23 cellular contexts compared by ENCODE assay signal in genomic region chr6:45658396-45658795, GRCh38.
DNase-seq lines count a peak whose midpoint lies in the region; TF ChIP-seq lines count a peak whose summit lies in the region.
"Had no signal": no experiment of that assay in that cellular context is flagged by ENCODE, and none has a peak within 500 bp of the region (broad histone marks: within the 10 kb centered on the region; RNA-seq: fewer than 3 reads in every experiment).

No MANE protein-coding gene starts in this region.

- POLR2A ChIA-PET in PC-9 (lab: Charles Lee; ENCODE audit: unreplicated experiment): no interaction called here

- H3K36me3 ChIP-seq in ACC112 (ENCODE audit: insufficient read depth, low read length): no peaks in the 10 kb centered on the region
- H3K36me3 ChIP-seq in GM23248 (ENCODE audit: low read depth): no peaks in the 10 kb centered on the region
- H3K36me3 ChIP-seq in PC-9 (ENCODE audit: low read depth): no peaks in the 10 kb centered on the region
- H3K36me3 ChIP-seq in colonic mucosa: no peaks in the 10 kb centered on the region
- H3K36me3 ChIP-seq: BLaER1 treated with 17β-estradiol and CSF1 and Interleukin-3, amounts not matched to agents 10 nM and 100 nM had no signal

- in situ Hi-C loops in GM23248 (cut with MboI): no loop called here

- TF ChIP-seq CTCF in PC-9 (conservative IDR thresholded peaks at IDR 0.05) (no peak), colonic mucosa (IDR thresholded peaks at IDR 0.05) (no peak)

- no peaks in the 10 kb centered on the region for H3K79me2 ChIP-seq in ACC112 (ENCODE audit: control insufficient read depth, insufficient read depth, low read length, unreplicated experiment)
- H3K79me2 ChIP-seq in GM23248 (ENCODE audit: insufficient read depth): no peaks in the 10 kb centered on the region
- no peaks in the 10 kb centered on the region for H3K79me2 ChIP-seq in PC-9 (ENCODE audit: low read depth)

- H4K20me1 ChIP-seq in GM23248 (ENCODE audit: insufficient read depth) (no peaks in the 10 kb centered on the region), PC-9 (ENCODE audit: insufficient read depth) (no peaks in the 10 kb centered on the region)

- no peak overlapping the region for H2AFZ ChIP-seq in ACC112 (ENCODE audit: low read length, unreplicated experiment)
- H2AFZ ChIP-seq in GM23248: no peak overlapping the region
- no peak overlapping the region for H2AFZ ChIP-seq in PC-9

- no peak overlapping the region for H3K4me2 ChIP-seq in GM23248 (ENCODE audit: unreplicated experiment)
- H3K4me2 ChIP-seq in PC-9: no peak overlapping the region

- H3K9ac ChIP-seq in GM23248 (no peak overlapping the region), colonic mucosa (ENCODE audit: low read depth in 2 of 2, low read length in 2 of 2) (no peak overlapping the region)
- H3K9ac ChIP-seq: BLaER1 treated with 17β-estradiol and CSF1 and Interleukin-3, amounts not matched to agents 10 nM and 100 nM had no signal

- intact Hi-C loops in PC-9 (cut with micrococcal nuclease; ENCODE audit: unreplicated experiment) (loop anchor here (5.0 kb wide), 1 partner anchor 236 kb away; no protein-coding TSS in a partner anchor), colonic mucosa (cut with DNase I) (no loop called here)

- H3K9me3 ChIP-seq in GM23248 (ENCODE audit: low read depth): no peaks in the 10 kb centered on the region
- H3K9me3 ChIP-seq in PC-9 (ENCODE audit: insufficient read depth, low read depth): no peaks in the 10 kb centered on the region
- no peaks in the 10 kb centered on the region for H3K9me3 ChIP-seq in colonic mucosa

- H3K9me2 ChIP-seq in GM23248 (ENCODE audit: insufficient read depth): no peaks in the 10 kb centered on the region
- no peaks in the 10 kb centered on the region for H3K9me2 ChIP-seq in PC-9 (ENCODE audit: insufficient read depth)

- DNase-seq in GM23248 (peak; percentile 34), PC-9 (no peak), fibroblast of peridontal ligament (ENCODE audit: extremely low read depth) (peak; percentile 65), kidney glomerular epithelial cell (lab: John Stamatoyannopoulos, UW) (no peak), ecto neural progenitor cell (ENCODE audit: low spot score) (no peak), colonic mucosa (no peak)
- no peak for DNase-seq in effector CD4-positive, alpha-beta T cell
- DNase-seq: AML-193, COR-L47, DMS53, GF-D8, MV-4-11, NCI-H1105, NCI-H1436 treated with DMSO at 0.1 percent for 48 hours, NCI-H187 treated with DMSO at 0.1 percent for 48 hours, NCI-H446, NCI-H524 treated with DMSO at 0.1 percent for 48 hours, NCI-H774, SIG-M5, SW 1271 had no signal

- 94 to 96% methylated on average over 1 of the region's 1 CpG for WGBS in GM23248 (ENCODE audit: low coverage in 1 of 2, low lambda C conversion rate in 2 of 2, missing lambda C conversion rate in 2 of 2), 2 experiments

- H3K4me3 ChIP-seq in ACC112 (ENCODE audit: low read depth, low read length): no peak overlapping the region
- H3K4me3 ChIP-seq in GM23248: no peak overlapping the region
- no peak overlapping the region for H3K4me3 ChIP-seq in PC-9
- no peak overlapping the region for H3K4me3 ChIP-seq in colonic mucosa
- H3K4me3 ChIP-seq: BLaER1 treated with 17β-estradiol and CSF1 and Interleukin-3, amounts not matched to agents 10 nM and 100 nM; SK-N-MC had no signal

- CTCF ChIA-PET in PC-9 (lab: Charles Lee): no interaction called here

- no peaks in the 10 kb centered on the region for H3K27me3 ChIP-seq in ACC112 (ENCODE audit: insufficient read depth, low read length)
- H3K27me3 ChIP-seq in GM23248 (replicated peaks; ENCODE audit: insufficient read depth): no peaks in the 10 kb centered on the region
- H3K27me3 ChIP-seq in PC-9 (ENCODE audit: insufficient read depth, low read depth): no peaks in the 10 kb centered on the region
- peaks cover 6% of the 10 kb centered on the region for H3K27me3 ChIP-seq in colonic mucosa

- no TSS peak for BruUV-seq in PC-9 (replicated peaks; lab: Mats Ljungman, UMichigan)

- H3K27ac ChIP-seq in ACC112 (ENCODE audit: low read depth, low read length) (peak overlapping the region; percentile 94; the same call in 1 of the 2 replicates), GM23248 (no peak overlapping the region), PC-9 (peak overlapping the region; percentile 92; the same call in 1 of the 2 replicates), colonic mucosa (no peak overlapping the region)
- H3K27ac ChIP-seq: BLaER1 treated with 17β-estradiol and CSF1 and Interleukin-3, amounts not matched to agents 10 nM and 100 nM; SK-N-MC had no signal

- H3F3A ChIP-seq in GM23248 (ENCODE audit: insufficient read depth) (peaks cover 38% of the 10 kb centered on the region), PC-9 (ENCODE audit: insufficient read depth, low read depth) (peaks cover 22% of the 10 kb centered on the region)

- H3K4me1 ChIP-seq in ACC112 (ENCODE audit: control insufficient read depth, insufficient read depth, low read length, unreplicated experiment) (peaks cover 54% of the 10 kb centered on the region), GM23248 (ENCODE audit: insufficient read depth) (peaks cover 50% of the 10 kb centered on the region), PC-9 (replicated peaks; ENCODE audit: insufficient read depth) (peaks cover 49% of the 10 kb centered on the region), colonic mucosa (peaks cover 2% of the 10 kb centered on the region)

Comparison
In these comparisons a context has a peak if more than half of its experiments do, and no peak if none do; other contexts are left out.
1. H3K27ac ChIP-seq: peak in ACC112 (single experiment) and PC-9 (single experiment); none in GM23248 (single experiment) and colonic mucosa (single experiment).
2. DNase-seq: peak in GM23248 (single experiment) and fibroblast of peridontal ligament (single experiment); none in PC-9 (0 of 2), kidney glomerular epithelial cell (single experiment), ecto neural progenitor cell (single experiment), effector CD4-positive, alpha-beta T cell (single experiment) and colonic mucosa (single experiment).